9 cellular contexts compared by ENCODE assay signal in the genomic region with DNA sequence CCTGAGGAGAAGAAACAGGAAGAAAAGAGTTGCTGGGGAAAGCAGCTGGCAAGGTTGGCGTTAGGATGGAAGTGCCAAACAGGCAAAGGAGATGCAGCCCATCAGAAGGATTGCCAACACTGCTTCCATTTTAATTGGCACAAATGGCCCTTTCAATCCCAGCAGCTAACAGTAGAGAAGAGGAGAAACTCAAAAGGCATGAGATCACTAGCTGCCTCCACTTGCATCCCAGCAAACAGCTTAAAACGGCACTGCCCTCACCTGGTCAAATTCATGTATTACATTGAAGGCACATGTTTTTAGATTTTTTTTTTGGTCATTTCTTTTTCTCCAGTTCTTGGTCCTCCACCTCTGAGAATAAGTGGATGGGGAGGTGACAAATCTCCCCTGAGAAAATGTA. TPM values are rescaled to one million over a fixed set of nuclear protein-coding genes. Genes with fewer than 3 reads are reported as not detected.
A peak's percentile ranks its signal among the peaks of the same experiment; 100 is the strongest.
DNase-seq lines count a peak whose midpoint lies in the region; ATAC-seq, FAIRE-seq and TF ChIP-seq lines count a peak whose summit lies in the region.
"Had no signal": no experiment of that assay in that cellular context is flagged by ENCODE, and none has a peak within 500 bp of the region (broad histone marks: within the 10 kb centered on the region; RNA-seq: fewer than 3 reads in every experiment).

No MANE protein-coding gene starts in this region.

- H3K9me3 ChIP-seq in DND-41 (ENCODE audit: insufficient read depth, low read length, severe bottlenecking) (no peaks in the 10 kb centered on the region), adrenal gland (replicated peaks in 1 of 3) (no peaks in the 10 kb centered on the region), right cardiac atrium (ENCODE audit: control insufficient read depth, low read length) (no peaks in the 10 kb centered on the region), small intestine (ENCODE audit: control insufficient read depth, low read depth) (no peaks in the 10 kb centered on the region)

- H3K27ac ChIP-seq in DND-41 (ENCODE audit: low read length) = no peak overlapping the region
- H3K27ac ChIP-seq in adrenal gland = no peak overlapping the region
- H3K27ac ChIP-seq in right cardiac atrium (ENCODE audit: low read length) = no peak overlapping the region
- H3K27ac ChIP-seq in small intestine (ENCODE audit: low read depth in 1 of 2, low read length in 1 of 2) = no peak overlapping the region

- H3K4me1 ChIP-seq in DND-41 (ENCODE audit: insufficient read depth, low read length) (no peaks in the 10 kb centered on the region), adrenal gland (replicated peaks in 1 of 2) (no peaks in the 10 kb centered on the region), right cardiac atrium (ENCODE audit: control insufficient read depth, insufficient read depth, low read length) (no peaks in the 10 kb centered on the region), small intestine (ENCODE audit: control insufficient read depth in 2 of 2, insufficient read depth in 1 of 2, low read depth in 1 of 2, low read length in 1 of 2) (no peaks in the 10 kb centered on the region)

- H3K27me3 ChIP-seq in DND-41 (ENCODE audit: insufficient read depth, low read length, poor library complexity) (no peaks in the 10 kb centered on the region), adrenal gland (peaks cover under 1% of the 10 kb centered on the region), right cardiac atrium (ENCODE audit: control insufficient read depth, insufficient read depth) (no peaks in the 10 kb centered on the region), small intestine (ENCODE audit: control insufficient read depth in 2 of 2, insufficient read depth in 2 of 2, low read length in 2 of 2) (no peaks in the 10 kb centered on the region)

- FAIRE-seq in RCC 7860 (lab: Jason Lieb, UNC) (peak; percentile 30), small intestine (lab: Jason Lieb, UNC) (no peak)

- ATAC-seq in DND-41 (ENCODE audit: insufficient read depth, low read depth) (peak; percentile 74; the same call in 2 of the 3 replicates), right cardiac atrium (peak; percentile 33 to 48), HG03045 (IDR thresholded peaks at IDR 0.05; ENCODE audit: unreplicated experiment) (no peak)

- no peak overlapping the region; the same call in 1 of the 2 replicates for H2AFZ ChIP-seq in DND-41 (ENCODE audit: low read depth, low read length)

- H3K9ac ChIP-seq in DND-41 (ENCODE audit: low read depth, low read length) = no peak overlapping the region

- H3K36me3 ChIP-seq in DND-41 (ENCODE audit: insufficient read depth, low read length) (no peaks in the 10 kb centered on the region), adrenal gland (replicated peaks in 1 of 2) (no peaks in the 10 kb centered on the region), small intestine (ENCODE audit: control insufficient read depth in 2 of 2, insufficient read depth in 2 of 2, low read length in 2 of 2) (no peaks in the 10 kb centered on the region)

- DNase-seq in DND-41 = peak; percentile 64
- peak in 50 of 76 experiments; percentile 0 to 64 (median 18) for DNase-seq in HUDEP-2 (lab: John Stamatoyannopoulos, UW; ENCODE audit: unreplicated experiment in 76 of 76)
- peak; percentile 25 for DNase-seq in RCC 7860 (ENCODE audit: low spot score)
- DNase-seq in adrenal gland = peak; percentile 36 to 69 (median 53)
- no peak for DNase-seq in right cardiac atrium
- peak; percentile 49 for DNase-seq in small intestine
- DNase-seq in KG1 (lab: John Stamatoyannopoulos, UW) = no peak

- H3K4me3 ChIP-seq in DND-41 (ENCODE audit: low read depth in 1 of 2, low read length in 2 of 2) = no peak overlapping the region
- H3K4me3 ChIP-seq in adrenal gland = no peak overlapping the region
- no peak overlapping the region for H3K4me3 ChIP-seq in right cardiac atrium (ENCODE audit: low read length)
- no peak overlapping the region for H3K4me3 ChIP-seq in small intestine (ENCODE audit: low read depth in 1 of 2, low read length in 2 of 2)

- intact Hi-C loops in adrenal gland (cut with DNase I) = no loop called here
- intact Hi-C loops in right cardiac atrium (cut with DNase I) = no loop called here

- H3K79me2 ChIP-seq in DND-41 (ENCODE audit: insufficient read depth, low read length) = no peaks in the 10 kb centered on the region

- WGBS in adrenal gland, 4 donors = 36 to 50% (median 41%) methylated on average over 2 of the region's 2 CpGs
- WGBS in right cardiac atrium = 28% methylated on average over 2 of the region's 2 CpGs
- WGBS in small intestine, 3 donors = 30 to 41% (median 31%) methylated on average over 2 of the region's 2 CpGs

- H3K4me2 ChIP-seq in DND-41 (ENCODE audit: insufficient read depth, low read length) = no peak overlapping the region

- H4K20me1 ChIP-seq in DND-41 (ENCODE audit: insufficient read depth, low read length) = no peaks in the 10 kb centered on the region

- peak; percentile 74 for TF ChIP-seq CTCF in DND-41 (IDR thresholded peaks at IDR 0.05; ENCODE audit: borderline replicate concordance, extremely low read depth, low read length, poor library complexity, severe bottlenecking)
- TF ChIP-seq CTCF in adrenal gland (IDR thresholded peaks at IDR 0.05) = peak; percentile 47 to 67 (median 56)

- no peak for TF ChIP-seq POLR2A in adrenal gland (IDR thresholded peaks at IDR 0.05)

RNA-seq across cellular contexts. Expression of gene CXCR3, which starts 34.1 kb away (rescaled TPM):
- total RNA-seq in adrenal gland = under 1 TPM in 5 of 8 donors, not detected in 3; 0.27 to 0.79 (median 0.39) TPM
- polyA plus RNA-seq in adrenal gland = 1 to 10 TPM in 2 of 3 donors, under 1 TPM in 1; 0.20 to 1.6 (median 1.1) TPM
- under 1 TPM; 0.20 to 0.51 (median 0.29) TPM for total RNA-seq in right cardiac atrium
- 0.07 TPM for polyA plus RNA-seq in right cardiac atrium
- polyA plus RNA-seq in small intestine = 1 to 10 TPM; 4.1 to 7.6 (median 4.2) TPM
- total RNA-seq: subcutaneous adipose tissue had no signal

Comparison
In these comparisons a context has a peak if more than half of its experiments do, and no peak if none do; other contexts are left out.
1. DNase-seq: peak in DND-41 (single experiment), HUDEP-2 (50 of 76), RCC 7860 (single experiment), adrenal gland (7 of 7) and small intestine (single experiment); none in right cardiac atrium (0 of 3) and KG1 (single experiment).